ENCODE assay signal across 18 cellular contexts in genomic region chr9:23041466-23041865, GRCh38.
DNase-seq lines count a peak whose midpoint lies in the region; TF ChIP-seq lines count a peak whose summit lies in the region.
"Had no signal": no experiment of that assay in that cellular context is flagged by ENCODE, and none has a peak within 500 bp of the region (broad histone marks: within the 10 kb centered on the region; RNA-seq: fewer than 3 reads in every experiment).

No MANE protein-coding gene starts in this region.

- peak overlapping the region; percentile 18 for H3K27ac ChIP-seq in angular gyrus (ENCODE audit: low read depth, low read length)
- H3K27ac ChIP-seq: 22Rv1, A549, C4-2B had no signal

- H3K36me3 Mint-ChIP-seq in CD14-positive monocyte, result no peaks in the 10 kb centered on the region
- H3K36me3 Mint-ChIP-seq: CD4-positive, alpha-beta memory T cell had no signal

- intact Hi-C loops in CD14-positive monocyte (cut with micrococcal nuclease), result no loop called here

- H3K27me3 Mint-ChIP-seq in CD14-positive monocyte (ENCODE audit: low read depth in 3 of 3), result no peaks in the 10 kb centered on the region
- H3K27me3 Mint-ChIP-seq: CD4-positive, alpha-beta memory T cell had no signal

- DNase-seq in NCI-H1436 (lab: John Stamatoyannopoulos, UW) (peak; percentile 13), NCI-H1436 treated with DMSO at 0.1 percent for 48 hours (lab: John Stamatoyannopoulos, UW) (no peak), inferior parietal cortex (ENCODE audit: extremely low spot score) (peak; percentile 23), superior temporal gyrus (ENCODE audit: extremely low spot score) (peak; percentile 52), CD14-positive monocyte (ENCODE audit: low spot score) (no peak), NCI-H2196 treated with DMSO at 0.1 percent for 48 hours (lab: John Stamatoyannopoulos, UW; ENCODE audit: unreplicated experiment) (no peak)
- DNase-seq: AML-193; Calu3; CD4-positive, alpha-beta memory T cell; DMS79 treated with DMSO at 0.1 percent for 48 hours; GF-D8; GOT3; H7; HFFc6 had no signal

- H3K9me3 Mint-ChIP-seq in CD14-positive monocyte, result peaks cover 0 to 11% (median 2%) of the 10 kb centered on the region in 7 donors
- H3K9me3 Mint-ChIP-seq: HFFc6 had no signal

- H3K27ac Mint-ChIP-seq in CD14-positive monocyte, result no peak overlapping the region
- H3K27ac Mint-ChIP-seq: CD4-positive, alpha-beta memory T cell; HFFc6 had no signal

- no peak overlapping the region for H3K4me3 Mint-ChIP-seq in CD14-positive monocyte
- H3K4me3 Mint-ChIP-seq: CD4-positive, alpha-beta memory T cell; HFFc6 had no signal

- H3K4me1 Mint-ChIP-seq in CD14-positive monocyte, result no peaks in the 10 kb centered on the region

- no peak for TF ChIP-seq CTCF in CD14-positive monocyte (IDR thresholded peaks at IDR 0.05)

Comparison
In these comparisons a context has a peak if more than half of its experiments do, and no peak if none do; other contexts are left out.
1. DNase-seq: peak in NCI-H1436 (single experiment), inferior parietal cortex (single experiment) and superior temporal gyrus (single experiment); none in NCI-H1436 treated with DMSO at 0.1 percent for 48 hours (single experiment), CD14-positive monocyte (single experiment) and NCI-H2196 treated with DMSO at 0.1 percent for 48 hours (single experiment).